ENCODE assay signal across 23 cellular contexts in genomic region chr1:17425806-17426205, GRCh38. TPM values are rescaled to one million over a fixed set of nuclear protein-coding genes. Genes with fewer than 3 reads are reported as not detected.
"Had no signal": no experiment of that assay in that cellular context is flagged by ENCODE, and none has a peak within 500 bp of the region (broad histone marks: within the 10 kb centered on the region; RNA-seq: fewer than 3 reads in every experiment).

No MANE protein-coding gene starts in this region.

- DNase-seq: activated CD4-positive, alpha-beta T cell treated with anti-CD3 and anti-CD28 coated beads for 48 hours; activated CD8-positive, alpha-beta memory T cell treated with anti-CD3 and anti-CD28 coated beads for 24 hours; activated effector memory CD4-positive, alpha-beta T cell treated with anti-CD3 and anti-CD28 coated beads, Interleukin-2, amount 50 U/mL, for 16 hours; activated naive CD8-positive, alpha-beta T cell treated with anti-CD3 and anti-CD28 coated beads, Interleukin-2, amount 10 ng/mL, durations not matched to agents 7 days and 5 days; activated T-cell treated with anti-CD3 and anti-CD28 coated beads for 4 hours; colonic mucosa; effector CD8-positive, alpha-beta T cell; gastrocnemius medialis; heart right ventricle; mammary epithelial cell; psoas muscle; stimulated activated CD4-positive, alpha-beta T cell treated with anti-CD3 and anti-CD28 coated beads, Interleukin-2, amount 100 ng/mL, for 48 hours; stimulated activated CD8-positive, alpha-beta memory T cell treated with anti-CD3 and anti-CD28 coated beads, Interleukin-4, amount 100 ng/mL, for 48 hours; tibial artery had no signal

- H3K27ac ChIP-seq: colonic mucosa, gastrocnemius medialis, heart right ventricle, psoas muscle, tibial artery, VCaP had no signal

- H3K9me3 Mint-ChIP-seq: activated naive CD8-positive, alpha-beta T cell treated with anti-CD3 and anti-CD28 coated beads, Interleukin-2, amount 10 ng/mL, durations not matched to agents 7 days and 5 days; natural killer cell treated with Interleukin-12 subunit alpha and Interleukin-12 subunit beta and Interleukin-15 and Interleukin-18, amount 100 ng/mL, for 72 hours had no signal

- H3K27me3 ChIP-seq: colonic mucosa, gastrocnemius medialis, heart right ventricle, tibial artery had no signal

- FAIRE-seq: astrocyte, islet of Langerhans had no signal

- H3K27ac Mint-ChIP-seq: activated naive CD8-positive, alpha-beta T cell treated with anti-CD3 and anti-CD28 coated beads, Interleukin-2, amount 10 ng/mL, durations not matched to agents 7 days and 5 days; natural killer cell treated with Interleukin-12 subunit alpha and Interleukin-12 subunit beta and Interleukin-15 and Interleukin-18, amount 100 ng/mL, for 72 hours had no signal

- H3K4me1 ChIP-seq: gastrocnemius medialis, psoas muscle, tibial artery had no signal

- H3K27me3 Mint-ChIP-seq: activated naive CD8-positive, alpha-beta T cell treated with anti-CD3 and anti-CD28 coated beads, Interleukin-2, amount 10 ng/mL, durations not matched to agents 7 days and 5 days; natural killer cell treated with Interleukin-12 subunit alpha and Interleukin-12 subunit beta and Interleukin-15 and Interleukin-18, amount 100 ng/mL, for 72 hours had no signal

- ATAC-seq: gastrocnemius medialis, left lobe of liver, psoas muscle had no signal

- H3K4me3 ChIP-seq: colonic mucosa, gastrocnemius medialis, heart right ventricle, psoas muscle, tibial artery had no signal

- H3K4me3 Mint-ChIP-seq: activated naive CD8-positive, alpha-beta T cell treated with anti-CD3 and anti-CD28 coated beads, Interleukin-2, amount 10 ng/mL, durations not matched to agents 7 days and 5 days; natural killer cell treated with Interleukin-12 subunit alpha and Interleukin-12 subunit beta and Interleukin-15 and Interleukin-18, amount 100 ng/mL, for 72 hours had no signal

- H3K9me3 ChIP-seq: colonic mucosa, gastrocnemius medialis, heart right ventricle, psoas muscle, tibial artery had no signal

RNA-seq across cellular contexts. Expression of gene PADI6, which starts 53.8 kb away (rescaled TPM):
- total RNA-seq: activated naive CD8-positive, alpha-beta T cell treated with anti-CD3 and anti-CD28 coated beads, Interleukin-2, amount 10 ng/mL, durations not matched to agents 7 days and 5 days; astrocyte; cardiac septum; colonic mucosa; fibroblast of lung; gastrocnemius medialis; heart right ventricle; left lobe of liver; mammary epithelial cell; mucosa of gallbladder; natural killer cell treated with Interleukin-12 subunit alpha and Interleukin-12 subunit beta and Interleukin-15 and Interleukin-18, amount 100 ng/mL, for 72 hours; omental fat pad; psoas muscle had no signal
- polyA plus RNA-seq: fibroblast of lung, heart right ventricle had no signal
